Comparison of ENCODE assay signal across 19 cellular contexts in the genomic region with DNA sequence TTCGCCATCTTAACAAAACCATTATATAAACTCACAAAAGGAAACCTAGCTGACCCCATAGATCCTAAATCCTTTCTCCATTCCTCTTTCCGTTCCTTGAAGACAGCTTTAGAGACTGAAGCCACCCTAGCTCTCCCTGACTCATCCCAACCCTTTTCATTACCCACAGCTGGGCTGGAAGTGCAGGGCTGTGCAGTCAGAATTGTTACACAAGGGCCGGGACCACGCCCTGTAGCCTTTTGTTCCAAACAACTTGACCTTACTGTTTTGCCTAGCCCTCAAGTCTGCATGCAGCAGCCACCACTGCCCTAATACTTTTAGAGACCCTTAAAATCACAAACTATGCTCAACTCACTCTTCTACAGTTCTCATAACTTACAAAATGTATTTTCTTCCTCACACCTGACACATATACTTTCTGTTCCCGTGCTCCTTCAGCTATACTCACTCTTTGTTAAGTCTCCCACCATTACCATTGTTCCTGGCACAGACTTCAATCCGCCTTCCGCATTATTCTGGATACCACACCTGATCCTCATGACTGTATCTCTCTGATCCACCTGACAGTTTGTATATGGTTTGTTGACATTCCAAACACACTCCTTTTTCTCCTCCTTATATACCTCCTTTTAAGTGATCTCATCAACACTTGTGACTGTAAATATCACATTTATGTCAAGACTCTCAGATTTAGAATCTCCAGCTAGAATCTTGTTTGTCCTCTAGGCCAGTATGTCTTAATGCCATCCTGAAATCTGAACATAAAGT.
DNase-seq lines count a peak whose midpoint lies in the region; ATAC-seq and TF ChIP-seq lines count a peak whose summit lies in the region.
"Had no signal": no experiment of that assay in that cellular context is flagged by ENCODE, and none has a peak within 500 bp of the region (broad histone marks: within the 10 kb centered on the region; RNA-seq: fewer than 3 reads in every experiment).

No MANE protein-coding gene starts in this region.

- no peak overlapping the region for H3K4me3 Mint-ChIP-seq in Caco-2 (ENCODE audit: unreplicated experiment)
- H3K4me3 Mint-ChIP-seq: activated CD8-positive, alpha-beta memory T cell treated with anti-CD3 and anti-CD28 coated beads, Interleukin-2, amount 10 ng/mL, durations not matched to agents 7 days and 5 days; type B pancreatic cell had no signal

- DNase-seq in HT1080 (ENCODE audit: low read depth) (peak; percentile 57), adipocyte (ENCODE audit: low read depth) (peak; percentile 40), fibroblast of the aortic adventitia (ENCODE audit: low read depth) (peak; percentile 33), stromal cell of bone marrow (ENCODE audit: low read depth) (peak; percentile 31), Caco-2 (no peak)
- DNase-seq in stimulated activated CD4-positive, alpha-beta T cell treated with anti-CD3 and anti-CD28 coated beads, Interleukin-4, amount 100 ng/mL, for 24 hours = no peak
- DNase-seq: activated CD8-positive, alpha-beta memory T cell treated with anti-CD3 and anti-CD28 coated beads, Interleukin-2, amount 10 ng/mL, durations not matched to agents 7 days and 5 days; activated gamma-delta T cell; C1 segment of cervical spinal cord; foreskin melanocyte; NK-92 treated with Interleukin-12 subunit alpha and Interleukin-12 subunit beta, amount 100 ng/mL, for 24 hours; ovary; SHP77 treated with DMSO at 0.1 percent for 48 hours; T-helper 2 cell had no signal

- TF ChIP-seq CTCF in fibroblast of the aortic adventitia (IDR thresholded peaks at IDR 0.05; ENCODE audit: insufficient read depth, low read length) (no peak), Caco-2 (IDR thresholded peaks at IDR 0.05; ENCODE audit: insufficient read depth in 1 of 2, low read depth in 1 of 2, low read length in 1 of 2, severe bottlenecking in 1 of 2, unreplicated experiment in 1 of 2) (no peak)

- H3K27me3 ChIP-seq in adipocyte (replicated peaks; ENCODE audit: control insufficient read depth, insufficient read depth, low read length) (no peaks in the 10 kb centered on the region), Caco-2 (replicated peaks; ENCODE audit: control insufficient read depth, insufficient read depth, low read length) (no peaks in the 10 kb centered on the region)
- H3K27me3 ChIP-seq: left lung, ovary had no signal

- H3K36me3 ChIP-seq in adipocyte (ENCODE audit: control insufficient read depth, insufficient read depth, low read length, severe bottlenecking) (no peaks in the 10 kb centered on the region), Caco-2 (ENCODE audit: control insufficient read depth, insufficient read depth, low read length) (no peaks in the 10 kb centered on the region; the same call in 1 of the 2 replicates)
- H3K36me3 ChIP-seq: left lung, ovary had no signal

- H3K27me3 Mint-ChIP-seq in Caco-2 (ENCODE audit: insufficient read depth, unreplicated experiment) = no peaks in the 10 kb centered on the region
- H3K27me3 Mint-ChIP-seq: activated CD8-positive, alpha-beta memory T cell treated with anti-CD3 and anti-CD28 coated beads, Interleukin-2, amount 10 ng/mL, durations not matched to agents 7 days and 5 days; type B pancreatic cell had no signal

- no peak overlapping the region for H3K27ac Mint-ChIP-seq in Caco-2 (ENCODE audit: unreplicated experiment)
- H3K27ac Mint-ChIP-seq: activated CD8-positive, alpha-beta memory T cell treated with anti-CD3 and anti-CD28 coated beads, Interleukin-2, amount 10 ng/mL, durations not matched to agents 7 days and 5 days; type B pancreatic cell had no signal

- no peak for ATAC-seq in GM21360 (IDR thresholded peaks at IDR 0.05; ENCODE audit: unreplicated experiment)
- no peak for ATAC-seq in GM21526 (IDR thresholded peaks at IDR 0.05; ENCODE audit: low FRiP score, unreplicated experiment)
- ATAC-seq: activated CD8-positive, alpha-beta memory T cell treated with anti-CD3 and anti-CD28 coated beads, Interleukin-2, amount 10 ng/mL, durations not matched to agents 7 days and 5 days; left lung had no signal

- H3K4me3 ChIP-seq in adipocyte (ENCODE audit: low read length) = no peak overlapping the region
- no peak overlapping the region for H3K4me3 ChIP-seq in fibroblast of the aortic adventitia (ENCODE audit: low read depth, low read length)
- no peak overlapping the region for H3K4me3 ChIP-seq in Caco-2 (ENCODE audit: low read depth, low read length)
- H3K4me3 ChIP-seq: left lung, ovary, skin epidermis had no signal

- no peaks in the 10 kb centered on the region for H3K36me3 Mint-ChIP-seq in Caco-2 (ENCODE audit: insufficient read depth, unreplicated experiment)
- H3K36me3 Mint-ChIP-seq: activated CD8-positive, alpha-beta memory T cell treated with anti-CD3 and anti-CD28 coated beads, Interleukin-2, amount 10 ng/mL, durations not matched to agents 7 days and 5 days; type B pancreatic cell had no signal

- H3K4me1 Mint-ChIP-seq in Caco-2 (ENCODE audit: low read depth, unreplicated experiment) = no peaks in the 10 kb centered on the region
- H3K4me1 Mint-ChIP-seq: activated CD8-positive, alpha-beta memory T cell treated with anti-CD3 and anti-CD28 coated beads, Interleukin-2, amount 10 ng/mL, durations not matched to agents 7 days and 5 days had no signal

- no peak overlapping the region for H3K9ac ChIP-seq in adipocyte (ENCODE audit: low read length)

- H3K9me3 Mint-ChIP-seq in Caco-2 (ENCODE audit: unreplicated experiment) = no peaks in the 10 kb centered on the region
- H3K9me3 Mint-ChIP-seq: type B pancreatic cell had no signal

- peaks cover 11% of the 10 kb centered on the region for H3K4me1 ChIP-seq in adipocyte (ENCODE audit: control insufficient read depth, insufficient read depth, low read length)
- H3K4me1 ChIP-seq in Caco-2 = no peaks in the 10 kb centered on the region
- H3K4me1 ChIP-seq: left lung had no signal

- POLR2A ChIA-PET in Caco-2 (lab: Charles Lee) = no interaction called here

- intact Hi-C loops in Caco-2 (cut with micrococcal nuclease; ENCODE audit: unreplicated experiment) = no loop called here

- CTCF ChIA-PET in Caco-2 (lab: Charles Lee) = no interaction called here

- H3K9me3 ChIP-seq in adipocyte (ENCODE audit: control insufficient read depth, low read length) = no peaks in the 10 kb centered on the region
- H3K9me3 ChIP-seq in Caco-2 = no peaks in the 10 kb centered on the region; the same call in 1 of the 2 replicates
- H3K9me3 ChIP-seq: left lung, ovary had no signal

- BruUV-seq in Caco-2 (replicated peaks; lab: Mats Ljungman, UMichigan) = no TSS peak

Comparison
In these comparisons a context has a peak if more than half of its experiments do, and no peak if none do; other contexts are left out.
1. DNase-seq: peak in HT1080 (single experiment), adipocyte (single experiment), fibroblast of the aortic adventitia (single experiment) and stromal cell of bone marrow (single experiment); none in stimulated activated CD4-positive, alpha-beta T cell treated with anti-CD3 and anti-CD28 coated beads, Interleukin-4, amount 100 ng/mL, for 24 hours (single experiment) and Caco-2 (0 of 2).